In the genomic region with DNA sequence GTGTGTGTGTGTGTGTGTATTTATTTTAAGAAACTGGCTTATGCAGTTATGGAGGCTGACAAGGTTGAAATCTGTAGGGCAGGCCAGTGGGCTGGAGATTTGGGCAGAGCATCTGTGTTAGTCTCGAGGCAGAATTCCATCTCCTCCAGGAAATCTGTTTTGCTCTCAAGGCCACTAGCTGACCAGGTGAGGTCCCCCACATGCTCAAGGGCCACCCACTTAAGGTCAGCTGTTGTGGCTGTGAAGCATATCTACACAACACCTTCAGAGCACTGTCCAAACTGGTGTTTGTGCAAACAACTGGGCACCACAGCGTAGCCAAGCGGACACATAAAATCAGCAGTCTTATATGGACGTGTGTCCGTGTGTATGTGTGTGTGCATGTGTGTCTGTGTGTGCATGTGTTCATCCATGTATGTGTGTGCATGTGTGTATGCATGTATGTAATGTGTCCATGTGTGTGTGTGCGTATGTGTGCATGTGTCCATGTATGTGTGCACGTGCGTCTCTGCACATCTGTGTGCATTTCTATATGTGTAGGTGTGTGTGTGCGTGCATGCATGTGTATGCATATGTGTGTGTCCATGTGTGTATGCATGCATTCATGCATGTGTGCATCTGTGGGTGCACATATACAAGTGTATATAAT, we compare ENCODE assay signal across 20 cellular contexts.
A peak's percentile ranks its signal among the peaks of the same experiment; 100 is the strongest.
DNase-seq lines count a peak whose midpoint lies in the region; ATAC-seq, FAIRE-seq and TF ChIP-seq lines count a peak whose summit lies in the region.
"Had no signal": no experiment of that assay in that cellular context is flagged by ENCODE, and none has a peak within 500 bp of the region (broad histone marks: within the 10 kb centered on the region; RNA-seq: fewer than 3 reads in every experiment).

No MANE protein-coding gene starts in this region.

- H4K91ac ChIP-seq in IMR-90 (ENCODE audit: insufficient read depth, low read depth, low read length) (no peak overlapping the region), trophoblast cell (ENCODE audit: low read depth, low read length) (no peak overlapping the region)

- no peak overlapping the region for H3K56ac ChIP-seq in IMR-90 (ENCODE audit: extremely low read depth, insufficient read depth, low read length)

- no peaks in the 10 kb centered on the region for H4K20me1 ChIP-seq in BLaER1 treated with 17β-estradiol and CSF1 and Interleukin-3, amounts not matched to agents 10 nM and 100 nM
- H4K20me1 ChIP-seq in IMR-90 (ENCODE audit: insufficient read depth, low read length) (no peaks in the 10 kb centered on the region), HepG2 (ENCODE audit: insufficient read depth, low read length) (no peaks in the 10 kb centered on the region)

- no peak for FAIRE-seq in HepG2 (lab: Jason Lieb, UNC)
- FAIRE-seq: GM19239, H54, K562 had no signal

- H3K14ac ChIP-seq in IMR-90 (replicated peaks; ENCODE audit: low read depth, low read length) (no peak overlapping the region), trophoblast cell (ENCODE audit: low read length) (no peak overlapping the region)

- no peak for TF ChIP-seq POLR2A in IMR-90 (IDR thresholded peaks at IDR 0.05; ENCODE audit: low read depth, low read length)
- no peak for TF ChIP-seq POLR2A in HepG2 (IDR thresholded peaks at IDR 0.05; ENCODE audit: insufficient read depth in 1 of 2, low read depth in 2 of 2, low read length in 2 of 2)

- peak overlapping the region; percentile 51 for H2AFZ ChIP-seq in IMR-90 (replicated peaks; ENCODE audit: low read length, poor library complexity)
- no peak overlapping the region for H2AFZ ChIP-seq in HepG2 (ENCODE audit: low read length)
- H2AFZ ChIP-seq in trophoblast cell (ENCODE audit: insufficient read depth, low read length, poor library complexity) = no peak overlapping the region

- peaks cover 7 to 47% (median 36%) of the 10 kb centered on the region in 10 experiments; a peak in 19 of 20 replicates for H3K4me1 ChIP-seq in BLaER1 treated with 17β-estradiol and CSF1 and Interleukin-3, amounts not matched to agents 10 nM and 100 nM
- H3K4me1 ChIP-seq in IMR-90 (ENCODE audit: control insufficient read depth, insufficient read depth, low read length) (no peaks in the 10 kb centered on the region), HepG2 (ENCODE audit: insufficient read depth, low read length) (no peaks in the 10 kb centered on the region), trophoblast cell (ENCODE audit: control insufficient read depth in 1 of 2, insufficient read depth in 2 of 2, low read length in 2 of 2) (peaks cover 4 to 12% of the 10 kb centered on the region in 2 experiments)

- TF ChIP-seq CTCF in IMR-90 (conservative IDR thresholded peaks at IDR 0.05; ENCODE audit: low read depth, low read length) (no peak), HepG2 (CRISPR knock-in tag; IDR thresholded peaks at IDR 0.05) (no peak)

- H3K9me1 ChIP-seq in IMR-90 (ENCODE audit: insufficient read depth, low read length) = no peaks in the 10 kb centered on the region

- POLR2A ChIA-PET in IMR-90 (lab: Charles Lee; ENCODE audit: unreplicated experiment) (no interaction called here), HepG2 (lab: Yijun Ruan, JAX) (no interaction called here)

- no peak overlapping the region for H3K27ac ChIP-seq in BLaER1 treated with 17β-estradiol and CSF1 and Interleukin-3, amounts not matched to agents 10 nM and 100 nM
- H3K27ac ChIP-seq in IMR-90 (ENCODE audit: insufficient read depth, low read length) = no peak overlapping the region
- H3K27ac ChIP-seq in HepG2 (ENCODE audit: extremely low read length, insufficient read depth, low read length) = no peak overlapping the region
- H3K27ac ChIP-seq in trophoblast cell (ENCODE audit: low read depth, low read length) = no peak overlapping the region

- CTCF ChIA-PET in IMR-90 (lab: Yijun Ruan, JAX) = no interaction called here
- CTCF ChIA-PET in HepG2 (lab: Yijun Ruan, JAX; ENCODE audit: low intra/inter-chr PET ratio, low total read pairs) = no interaction called here

- H3K18ac ChIP-seq in IMR-90 (ENCODE audit: low read depth, low read length) (no peak overlapping the region), trophoblast cell (ENCODE audit: low read length) (no peak overlapping the region)

- intact Hi-C loops in IMR-90 (cut with micrococcal nuclease) (no loop called here), HepG2 (cut with micrococcal nuclease; ENCODE audit: unreplicated experiment) (loop anchor here (10.0 kb wide), 1 partner anchor 868 kb away; no protein-coding TSS in a partner anchor)

- in situ Hi-C loops in IMR-90 (cut with MboI; ENCODE audit: low sequenced_read_pairs) = no loop called here
- in situ Hi-C loops in HepG2 (cut with HindIII; ENCODE audit: extremely low pct_ligation_motif_present, low pct_unique_long_range_greater_than_20kb) = no loop called here

- H3K79me1 ChIP-seq in IMR-90 (ENCODE audit: low read depth in 1 of 2, low read length in 2 of 2) (no peaks in the 10 kb centered on the region), trophoblast cell (ENCODE audit: low read length) (no peaks in the 10 kb centered on the region)

- ATAC-seq in IMR-90 (ENCODE audit: low read depth) (no peak), HepG2 (no peak), HG02938 (IDR thresholded peaks at IDR 0.05; ENCODE audit: unreplicated experiment) (no peak)
- ATAC-seq: K562 had no signal

- H2BK5ac ChIP-seq in IMR-90 (ENCODE audit: low read depth, low read length, poor library complexity, severe bottlenecking) (no peak overlapping the region), trophoblast cell (ENCODE audit: low read depth, low read length, poor library complexity) (no peak overlapping the region)

- TF ChIP-seq EP300 in HepG2 (IDR thresholded peaks at IDR 0.05; ENCODE audit: low read depth in 2 of 2, low read length in 2 of 2) (no peak), HepG2 (CRISPR knock-in tag; IDR thresholded peaks at IDR 0.05; ENCODE audit: borderline replicate concordance) (no peak)

- no peak overlapping the region for H2BK20ac ChIP-seq in IMR-90 (ENCODE audit: low read depth, low read length)

- peak overlapping the region in 8 of 11 experiments; percentile 19 to 73 (median 46); a peak in 13 of 22 replicates for H3K4me2 ChIP-seq in BLaER1 treated with 17β-estradiol and CSF1 and Interleukin-3, amounts not matched to agents 10 nM and 100 nM
- H3K4me2 ChIP-seq in IMR-90 (ENCODE audit: low read depth, low read length) (no peak overlapping the region), HepG2 (ENCODE audit: low read depth, low read length) (no peak overlapping the region), trophoblast cell (ENCODE audit: low read length) (no peak overlapping the region)

- H3K36me3 ChIP-seq in BLaER1 treated with 17β-estradiol and CSF1 and Interleukin-3, amounts not matched to agents 10 nM and 100 nM = no peaks in the 10 kb centered on the region
- no peaks in the 10 kb centered on the region for H3K36me3 ChIP-seq in IMR-90 (ENCODE audit: control insufficient read depth, insufficient read depth, low read length)
- H3K36me3 ChIP-seq in HepG2 (replicated peaks in 1 of 2; ENCODE audit: control insufficient read depth in 1 of 2, insufficient read depth in 2 of 2, low read length in 2 of 2) = no peaks in the 10 kb centered on the region
- H3K36me3 ChIP-seq in trophoblast cell (ENCODE audit: control insufficient read depth in 1 of 2, insufficient read depth in 2 of 2, low read length in 2 of 2) = no peaks in the 10 kb centered on the region
- H3K36me3 ChIP-seq: MG63 had no signal

- H4K12ac ChIP-seq in trophoblast cell (ENCODE audit: low read depth, low read length) = no peak overlapping the region

- BruUV-seq in IMR-90 (replicated peaks; lab: Mats Ljungman, UMichigan) (no TSS peak), HepG2 (replicated peaks; lab: Mats Ljungman, UMichigan) (no TSS peak)

- H3K9me3 ChIP-seq in BLaER1 treated with 17β-estradiol and CSF1 and Interleukin-3, amounts not matched to agents 10 nM and 100 nM (replicated peaks in 1 of 11) = no peaks in the 10 kb centered on the region; a peak in 2 of 22 replicates
- H3K9me3 ChIP-seq in IMR-90 (ENCODE audit: control insufficient read depth, insufficient read depth, low read length) (peaks cover 32% of the 10 kb centered on the region), HepG2 (ENCODE audit: low read length) (no peaks in the 10 kb centered on the region), trophoblast cell (ENCODE audit: insufficient read depth, low read depth, low read length) (peaks cover 9% of the 10 kb centered on the region)
- H3K9me3 ChIP-seq: MG63 had no signal

- H2BK12ac ChIP-seq in trophoblast cell (ENCODE audit: low read length) = no peak overlapping the region

- DNase-seq in IMR-90 = no peak
- DNase-seq in HepG2 (ENCODE audit: low spot score) = no peak
- no peak for DNase-seq in trophoblast cell
- no peak for DNase-seq in NCI-H1694 (lab: John Stamatoyannopoulos, UW)
- DNase-seq in SHP77 treated with DMSO at 0.1 percent for 48 hours (lab: John Stamatoyannopoulos, UW) = no peak
- DNase-seq: Calu3; CD8-positive, alpha-beta memory T cell; DND-41; MG63; NCI-H1105 treated with DMSO at 0.1 percent for 48 hours; NCI-H146; NCI-H2029; NCI-H526 treated with DMSO at 0.1 percent for 48 hours; Right ventricle myocardium superior; RPMI8226 had no signal

- H3K4ac ChIP-seq in IMR-90 (ENCODE audit: low read depth, low read length) = no peak overlapping the region
- H3K4ac ChIP-seq in trophoblast cell (ENCODE audit: low read depth, low read length) = no peak overlapping the region

- 75% methylated on average over 5 of the region's 9 CpGs; no CpG with 5 or more reads in 1 of the 2 experiments for WGBS in IMR-90 (ENCODE audit: extremely low coverage in 2 of 2, insufficient read length in 1 of 2), 2 experiments
- 45% methylated on average over 7 of the region's 9 CpGs for WGBS in HepG2 (ENCODE audit: low lambda C conversion rate)
- no CpG with 5 or more reads among the region's 9 CpGs for WGBS in trophoblast cell (ENCODE audit: extremely low coverage, insufficient coverage, insufficient read length)

- no peak overlapping the region for H2BK15ac ChIP-seq in IMR-90 (ENCODE audit: low read depth, low read length)

- no peak overlapping the region for H3K4me3 ChIP-seq in BLaER1 treated with 17β-estradiol and CSF1 and Interleukin-3, amounts not matched to agents 10 nM and 100 nM
- H3K4me3 ChIP-seq in IMR-90 (ENCODE audit: insufficient read depth, low read depth, low read length) (no peak overlapping the region), HepG2 (replicated peaks in 1 of 3; ENCODE audit: insufficient read depth in 1 of 3, low read depth in 2 of 3, low read length in 3 of 3) (no peak overlapping the region), trophoblast cell (ENCODE audit: low read depth, low read length) (peak overlapping the region; percentile 55)
- H3K4me3 ChIP-seq: K562, MG63 had no signal

- H2AK5ac ChIP-seq in IMR-90 (ENCODE audit: low read depth, low read length) = no peak overlapping the region
- no peak overlapping the region for H2AK5ac ChIP-seq in trophoblast cell (ENCODE audit: low read length)

- H2AK9ac ChIP-seq in IMR-90 (replicated peaks; ENCODE audit: low read depth, low read length, poor library complexity) = no peak overlapping the region

- dilution Hi-C loops in IMR-90 (cut with HindIII; ENCODE audit: low sequenced_read_pairs, unreplicated experiment) = no loop called here

- no peak overlapping the region for H3K9ac ChIP-seq in BLaER1 treated with 17β-estradiol and CSF1 and Interleukin-3, amounts not matched to agents 10 nM and 100 nM
- no peak overlapping the region for H3K9ac ChIP-seq in IMR-90 (ENCODE audit: low read depth, low read length)
- H3K9ac ChIP-seq in HepG2 (ENCODE audit: insufficient read depth, low read depth, low read length) = no peak overlapping the region
- no peak overlapping the region for H3K9ac ChIP-seq in trophoblast cell (ENCODE audit: low read length)

- no peak overlapping the region for H3K23ac ChIP-seq in IMR-90 (ENCODE audit: low read depth, low read length)
- peak overlapping the region; percentile 92 for H3K23ac ChIP-seq in trophoblast cell (ENCODE audit: low read length)

- no peak overlapping the region for H4K8ac ChIP-seq in IMR-90 (ENCODE audit: low read depth in 2 of 2, low read length in 2 of 2)
- H4K8ac ChIP-seq in trophoblast cell (ENCODE audit: low read depth, low read length) = no peak overlapping the region

- H2BK120ac ChIP-seq in IMR-90 (ENCODE audit: low read depth, low read length) = no peak overlapping the region
- H2BK120ac ChIP-seq in trophoblast cell (ENCODE audit: insufficient read depth, low read length, poor library complexity) = no peak overlapping the region

- H3K79me2 ChIP-seq in HepG2 (ENCODE audit: insufficient read depth, low read length) (no peaks in the 10 kb centered on the region), trophoblast cell (ENCODE audit: control insufficient read depth, insufficient read depth, low read length, poor library complexity) (peaks cover 2% of the 10 kb centered on the region)

- TF ChIP-seq RAD21 in IMR-90 (IDR thresholded peaks at IDR 0.05; ENCODE audit: low read length) (no peak), HepG2 (CRISPR knock-in tag; IDR thresholded peaks at IDR 0.05) (no peak)

- no peaks in the 10 kb centered on the region for H3K27me3 ChIP-seq in BLaER1 treated with 17β-estradiol and CSF1 and Interleukin-3, amounts not matched to agents 10 nM and 100 nM
- H3K27me3 ChIP-seq in IMR-90 (ENCODE audit: control insufficient read depth, insufficient read depth, low read length) (no peaks in the 10 kb centered on the region), HepG2 (ENCODE audit: control insufficient read depth in 1 of 2, insufficient read depth in 2 of 2, low read length in 2 of 2) (peaks cover 3 to 33% of the 10 kb centered on the region in 2 experiments; a peak in 3 of 5 replicates), trophoblast cell (ENCODE audit: insufficient read depth, low read length) (no peaks in the 10 kb centered on the region)

- no peak overlapping the region for H4K5ac ChIP-seq in IMR-90 (ENCODE audit: low read depth, low read length)

Comparison
In these comparisons a context has a peak if more than half of its experiments do, and no peak if none do; other contexts are left out.
1. H3K4me2 ChIP-seq: peak in BLaER1 treated with 17β-estradiol and CSF1 and Interleukin-3, amounts not matched to agents 10 nM and 100 nM (8 of 11); none in IMR-90 (single experiment), HepG2 (single experiment) and trophoblast cell (single experiment).